Comparison of ENCODE assay signal across 8 cellular contexts in genomic region chr5:100647461-100648230, GRCh38.
DNase-seq lines count a peak whose midpoint lies in the region; ATAC-seq and TF ChIP-seq lines count a peak whose summit lies in the region.

No MANE protein-coding gene starts in this region.

- H3K79me2 ChIP-seq in Karpas-422 (ENCODE audit: low read length) = no peaks in the 10 kb centered on the region

- no peak overlapping the region for H3K4me3 ChIP-seq in A673 (ENCODE audit: low read depth, low read length, poor library complexity, severe bottlenecking)
- H3K4me3 ChIP-seq in thyroid gland (replicated peaks in 1 of 3) = no peak overlapping the region
- no peak overlapping the region for H3K4me3 ChIP-seq in Karpas-422 (ENCODE audit: low read length)

- POLR2A ChIA-PET in A673 (lab: Charles Lee; ENCODE audit: low non-redundant PET) = no interaction called here

- no peaks in the 10 kb centered on the region for H3K36me3 ChIP-seq in A673 (ENCODE audit: insufficient read depth, low read length, poor library complexity, severe bottlenecking)
- H3K36me3 ChIP-seq in thyroid gland = no peaks in the 10 kb centered on the region
- H3K36me3 ChIP-seq in Karpas-422 (ENCODE audit: insufficient read depth, low read length) = no peaks in the 10 kb centered on the region

- WGBS in thyroid gland, 2 donors = 46 to 52% methylated on average over 10 of the region's 10 CpGs

- intact Hi-C loops in A673 (cut with micrococcal nuclease; ENCODE audit: unreplicated experiment) = no loop called here
- intact Hi-C loops in Right ventricle myocardium superior (cut with DNase I) = no loop called here
- intact Hi-C loops in thyroid gland (cut with DNase I) = no loop called here

- no peak for TF ChIP-seq POLR2A in thyroid gland (IDR thresholded peaks at IDR 0.05)

- H3K9me2 ChIP-seq in Karpas-422 (replicated peaks; ENCODE audit: insufficient read depth, low read length) = no peaks in the 10 kb centered on the region

- H2AFZ ChIP-seq in Karpas-422 (ENCODE audit: low read length) = no peak overlapping the region

- no peak overlapping the region for H3K9ac ChIP-seq in Karpas-422 (ENCODE audit: low read length)

- H3K27ac ChIP-seq in A673 (ENCODE audit: low read depth, low read length, poor library complexity, severe bottlenecking) = no peak overlapping the region
- H3K27ac ChIP-seq in thyroid gland = peak overlapping the region; percentile 32 to 62 (median 56)
- no peak overlapping the region for H3K27ac ChIP-seq in Karpas-422 (ENCODE audit: low read length)

- H3K9me3 ChIP-seq in A673 (ENCODE audit: low read depth, low read length, poor library complexity, severe bottlenecking) = no peaks in the 10 kb centered on the region
- H3K9me3 ChIP-seq in thyroid gland = no peaks in the 10 kb centered on the region
- no peaks in the 10 kb centered on the region for H3K9me3 ChIP-seq in Karpas-422 (ENCODE audit: low read length)

- DNase-seq in A673 (ENCODE audit: low spot score) = peak; percentile 13
- DNase-seq in RPMI8226 = peak; percentile 89
- peak; percentile 77 for DNase-seq in Right ventricle myocardium superior
- DNase-seq in thyroid gland = peak; percentile 91 to 95
- no peak for DNase-seq in NCI-H524 treated with DMSO at 0.1 percent for 48 hours (lab: John Stamatoyannopoulos, UW)
- DNase-seq in Karpas-422 = no peak

- no TSS peak for BruUV-seq in A673 (replicated peaks; lab: Mats Ljungman, UMichigan)

- H3K4me1 ChIP-seq in A673 (ENCODE audit: insufficient read depth, low read length, poor library complexity, severe bottlenecking) = no peaks in the 10 kb centered on the region
- H3K4me1 ChIP-seq in thyroid gland = peaks cover 30 to 33% of the 10 kb centered on the region in 2 donors
- no peaks in the 10 kb centered on the region for H3K4me1 ChIP-seq in Karpas-422 (ENCODE audit: low read length)

- no peak for TF ChIP-seq CTCF in A673 (conservative IDR thresholded peaks at IDR 0.05; ENCODE audit: low read depth, low read length)
- no peak for TF ChIP-seq CTCF in thyroid gland (IDR thresholded peaks at IDR 0.05)

- no peak overlapping the region for H3K4me2 ChIP-seq in Karpas-422 (ENCODE audit: low read depth, low read length, poor library complexity, severe bottlenecking)

- no peaks in the 10 kb centered on the region for H3K27me3 ChIP-seq in A673 (replicated peaks; ENCODE audit: insufficient read depth, low read depth, low read length, poor library complexity)
- no peaks in the 10 kb centered on the region for H3K27me3 ChIP-seq in thyroid gland
- H3K27me3 ChIP-seq in Karpas-422 (ENCODE audit: low read length) = no peaks in the 10 kb centered on the region

- peak; percentile 45 for ATAC-seq in GM18517 (IDR thresholded peaks at IDR 0.05; ENCODE audit: unreplicated experiment)
- peak; percentile 63 for ATAC-seq in HG03066 (IDR thresholded peaks at IDR 0.05; ENCODE audit: low read depth, unreplicated experiment)
- ATAC-seq in Right ventricle myocardium superior (ENCODE audit: poor library complexity) = no peak

- CTCF ChIA-PET in A673 (lab: Charles Lee) = interaction anchor here (1.0 kb wide), 1 partner anchor 743 kb away, joined by 3 read pairs; no protein-coding TSS in a partner anchor

- no peaks in the 10 kb centered on the region for H4K20me1 ChIP-seq in Karpas-422 (ENCODE audit: insufficient read depth, low read depth, low read length)

Comparison
In these comparisons a context has a peak if more than half of its experiments do, and no peak if none do; other contexts are left out.
1. DNase-seq: peak in A673 (single experiment), RPMI8226 (single experiment), Right ventricle myocardium superior (single experiment) and thyroid gland (2 of 2); none in NCI-H524 treated with DMSO at 0.1 percent for 48 hours (single experiment) and Karpas-422 (single experiment).
2. H3K27ac ChIP-seq: peak in thyroid gland (3 of 3); none in A673 (single experiment) and Karpas-422 (single experiment).